In the genomic region with DNA sequence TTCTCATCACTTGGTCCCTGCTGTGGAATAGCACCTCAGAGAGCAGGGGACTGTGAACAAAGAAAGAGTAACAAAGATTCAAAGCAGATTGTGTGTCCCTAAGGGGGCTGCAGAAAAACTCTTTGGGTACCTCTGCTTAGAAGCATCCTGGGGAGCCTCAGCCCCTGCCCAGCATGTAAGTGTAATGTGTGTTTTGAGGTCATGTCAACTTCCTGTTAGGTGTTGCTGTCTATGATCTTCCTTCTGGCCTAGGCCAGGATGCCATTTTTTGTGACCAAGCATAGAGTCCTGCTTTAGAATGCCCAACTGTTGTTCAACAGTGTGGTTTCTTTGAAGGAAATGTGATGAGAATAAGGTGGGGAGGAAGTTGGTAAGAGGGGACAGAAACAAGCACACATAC, we compare ENCODE assay signal across 24 cellular contexts.
A peak's percentile ranks its signal among the peaks of the same experiment; 100 is the strongest.
DNase-seq lines count a peak whose midpoint lies in the region; ATAC-seq lines count a peak whose summit lies in the region.
"Had no signal": no experiment of that assay in that cellular context is flagged by ENCODE, and none has a peak within 500 bp of the region (broad histone marks: within the 10 kb centered on the region; RNA-seq: fewer than 3 reads in every experiment).

No MANE protein-coding gene starts in this region.

- H3K27ac Mint-ChIP-seq in activated CD4-positive, alpha-beta T cell treated with anti-CD3 and anti-CD28 coated beads for 36 hours, result no peak overlapping the region
- H3K27ac Mint-ChIP-seq in activated T-helper 17 cell treated with anti-CD3 and anti-CD28 coated beads, Interleukin-2, amount 50 U/mL, for 72 hours, result peak overlapping the region; percentile 57
- H3K27ac Mint-ChIP-seq in natural killer cell treated with Interleukin-12 subunit alpha and Interleukin-12 subunit beta and Interleukin-15 and Interleukin-18, amount 100 ng/mL, for 72 hours, result peak overlapping the region; percentile 70 to 79
- H3K27ac Mint-ChIP-seq: activated T-cell treated with anti-CD3 and anti-CD28 coated beads, Interleukin-2, amount 50 U/mL, for 24 hours; brain; endodermal cell; GM23338; type B pancreatic cell had no signal

- POLR2A ChIA-PET in activated CD4-positive, alpha-beta T cell treated with anti-CD3 and anti-CD28 coated beads for 36 hours (lab: Charles Lee), result no interaction called here

- H3K36me3 ChIP-seq in KOPT-K1 (ENCODE audit: insufficient read depth, low read length), result no peaks in the 10 kb centered on the region
- H3K36me3 ChIP-seq: ovary, right atrium auricular region had no signal

- H3K9me3 ChIP-seq in KOPT-K1 (ENCODE audit: insufficient read depth, low read length, poor library complexity, severe bottlenecking), result no peaks in the 10 kb centered on the region
- H3K9me3 ChIP-seq: ovary, right atrium auricular region had no signal

- ATAC-seq in activated CD4-positive, alpha-beta T cell treated with anti-CD3 and anti-CD28 coated beads for 36 hours, result peak; percentile 36
- peak; percentile 70 for ATAC-seq in activated T-helper 17 cell treated with anti-CD3 and anti-CD28 coated beads, Interleukin-2, amount 50 U/mL, for 72 hours (replicated peaks)
- peak; percentile 74 to 90 for ATAC-seq in natural killer cell treated with Interleukin-12 subunit alpha and Interleukin-12 subunit beta and Interleukin-15 and Interleukin-18, amount 100 ng/mL, for 72 hours
- ATAC-seq in HG03521 (IDR thresholded peaks at IDR 0.05; ENCODE audit: unreplicated experiment) (no peak), GM19328 (IDR thresholded peaks at IDR 0.05; ENCODE audit: unreplicated experiment) (no peak), GM21529 (IDR thresholded peaks at IDR 0.05; ENCODE audit: unreplicated experiment) (no peak)
- ATAC-seq: GM23338 had no signal

- H3K4me3 Mint-ChIP-seq in activated CD4-positive, alpha-beta T cell treated with anti-CD3 and anti-CD28 coated beads for 36 hours, result no peak overlapping the region
- no peak overlapping the region for H3K4me3 Mint-ChIP-seq in activated T-helper 17 cell treated with anti-CD3 and anti-CD28 coated beads, Interleukin-2, amount 50 U/mL, for 72 hours
- H3K4me3 Mint-ChIP-seq in natural killer cell treated with Interleukin-12 subunit alpha and Interleukin-12 subunit beta and Interleukin-15 and Interleukin-18, amount 100 ng/mL, for 72 hours, result peak overlapping the region; percentile 44
- H3K4me3 Mint-ChIP-seq: activated T-cell treated with anti-CD3 and anti-CD28 coated beads, Interleukin-2, amount 50 U/mL, for 24 hours; brain; endodermal cell; GM23338; type B pancreatic cell had no signal

- no peaks in the 10 kb centered on the region for H3K36me3 Mint-ChIP-seq in activated CD4-positive, alpha-beta T cell treated with anti-CD3 and anti-CD28 coated beads for 36 hours (ENCODE audit: low read depth)
- H3K36me3 Mint-ChIP-seq in activated T-helper 17 cell treated with anti-CD3 and anti-CD28 coated beads, Interleukin-2, amount 50 U/mL, for 72 hours (ENCODE audit: low read depth), result no peaks in the 10 kb centered on the region
- peaks cover 8% of the 10 kb centered on the region for H3K36me3 Mint-ChIP-seq in natural killer cell treated with Interleukin-12 subunit alpha and Interleukin-12 subunit beta and Interleukin-15 and Interleukin-18, amount 100 ng/mL, for 72 hours
- H3K36me3 Mint-ChIP-seq: brain, type B pancreatic cell had no signal

- intact Hi-C loops in activated CD4-positive, alpha-beta T cell treated with anti-CD3 and anti-CD28 coated beads for 36 hours (cut with DNase I, micrococcal nuclease), result no loop called here

- H3K27ac ChIP-seq in KOPT-K1 (ENCODE audit: low read depth, low read length, poor library complexity, severe bottlenecking), result peak overlapping the region; percentile 34
- H3K27ac ChIP-seq: ovary, PC-9, right atrium auricular region had no signal

- no peak for DNase-seq in activated CD4-positive, alpha-beta T cell treated with anti-CD3 and anti-CD28 coated beads for 36 hours
- DNase-seq in activated CD4-positive, alpha-beta T cell treated with anti-CD3 and anti-CD28 coated beads, Interleukin-2, amount 50 U/mL, for 1 hour, result no peak
- DNase-seq in natural killer cell treated with Interleukin-12 subunit alpha and Interleukin-12 subunit beta and Interleukin-15 and Interleukin-18, amount 100 ng/mL, for 72 hours (ENCODE audit: low spot score), result no peak
- DNase-seq: 8988T; activated CD4-positive, alpha-beta T cell treated with anti-CD3 and anti-CD28 coated beads, Interleukin-2, amount 50 U/mL, for 48 hours; activated T-cell treated with anti-CD3 and anti-CD28 coated beads, Interleukin-2, amount 50 U/mL, for 24 hours; endodermal cell; glutamatergic neuron; Kasumi-1; NCI-H1048; NCI-H1930; ovary; PC-9; SHP77 treated with DMSO at 0.1 percent for 48 hours; stimulated activated CD4-positive, alpha-beta T cell treated with anti-CD3 and anti-CD28 coated beads, Interleukin-4, amount 100 ng/mL, for 4 hours had no signal

- CTCF ChIA-PET in activated CD4-positive, alpha-beta T cell treated with anti-CD3 and anti-CD28 coated beads for 36 hours (lab: Charles Lee), result no interaction called here

- H3K4me1 Mint-ChIP-seq in activated CD4-positive, alpha-beta T cell treated with anti-CD3 and anti-CD28 coated beads for 36 hours, result peaks cover 10% of the 10 kb centered on the region
- H3K4me1 Mint-ChIP-seq in activated T-helper 17 cell treated with anti-CD3 and anti-CD28 coated beads, Interleukin-2, amount 50 U/mL, for 72 hours, result peaks cover 12% of the 10 kb centered on the region
- H3K4me1 Mint-ChIP-seq in natural killer cell treated with Interleukin-12 subunit alpha and Interleukin-12 subunit beta and Interleukin-15 and Interleukin-18, amount 100 ng/mL, for 72 hours (ENCODE audit: low read depth in 2 of 2), result peaks cover 29% of the 10 kb centered on the region in 2 donors
- H3K4me1 Mint-ChIP-seq: brain, endodermal cell, GM23338 had no signal

- H3K9me3 Mint-ChIP-seq in activated CD4-positive, alpha-beta T cell treated with anti-CD3 and anti-CD28 coated beads for 36 hours (ENCODE audit: low read depth), result no peaks in the 10 kb centered on the region
- H3K9me3 Mint-ChIP-seq in activated T-helper 17 cell treated with anti-CD3 and anti-CD28 coated beads, Interleukin-2, amount 50 U/mL, for 72 hours, result peaks cover 9% of the 10 kb centered on the region
- peaks cover 9% of the 10 kb centered on the region for H3K9me3 Mint-ChIP-seq in natural killer cell treated with Interleukin-12 subunit alpha and Interleukin-12 subunit beta and Interleukin-15 and Interleukin-18, amount 100 ng/mL, for 72 hours
- H3K9me3 Mint-ChIP-seq: type B pancreatic cell had no signal

- no peaks in the 10 kb centered on the region for H3K27me3 Mint-ChIP-seq in activated CD4-positive, alpha-beta T cell treated with anti-CD3 and anti-CD28 coated beads for 36 hours
- no peaks in the 10 kb centered on the region for H3K27me3 Mint-ChIP-seq in activated T-helper 17 cell treated with anti-CD3 and anti-CD28 coated beads, Interleukin-2, amount 50 U/mL, for 72 hours
- H3K27me3 Mint-ChIP-seq in natural killer cell treated with Interleukin-12 subunit alpha and Interleukin-12 subunit beta and Interleukin-15 and Interleukin-18, amount 100 ng/mL, for 72 hours, result no peaks in the 10 kb centered on the region
- H3K27me3 Mint-ChIP-seq: activated T-cell treated with anti-CD3 and anti-CD28 coated beads, Interleukin-2, amount 50 U/mL, for 24 hours; type B pancreatic cell had no signal

Comparison
In these comparisons a context has a peak if more than half of its experiments do, and no peak if none do; other contexts are left out.
1. ATAC-seq: peak in activated CD4-positive, alpha-beta T cell treated with anti-CD3 and anti-CD28 coated beads for 36 hours (single experiment), activated T-helper 17 cell treated with anti-CD3 and anti-CD28 coated beads, Interleukin-2, amount 50 U/mL, for 72 hours (single experiment) and natural killer cell treated with Interleukin-12 subunit alpha and Interleukin-12 subunit beta and Interleukin-15 and Interleukin-18, amount 100 ng/mL, for 72 hours (2 of 2); none in HG03521 (single experiment), GM19328 (single experiment) and GM21529 (single experiment).